Comparison of ENCODE assay signal across 24 cellular contexts in the genomic region with DNA sequence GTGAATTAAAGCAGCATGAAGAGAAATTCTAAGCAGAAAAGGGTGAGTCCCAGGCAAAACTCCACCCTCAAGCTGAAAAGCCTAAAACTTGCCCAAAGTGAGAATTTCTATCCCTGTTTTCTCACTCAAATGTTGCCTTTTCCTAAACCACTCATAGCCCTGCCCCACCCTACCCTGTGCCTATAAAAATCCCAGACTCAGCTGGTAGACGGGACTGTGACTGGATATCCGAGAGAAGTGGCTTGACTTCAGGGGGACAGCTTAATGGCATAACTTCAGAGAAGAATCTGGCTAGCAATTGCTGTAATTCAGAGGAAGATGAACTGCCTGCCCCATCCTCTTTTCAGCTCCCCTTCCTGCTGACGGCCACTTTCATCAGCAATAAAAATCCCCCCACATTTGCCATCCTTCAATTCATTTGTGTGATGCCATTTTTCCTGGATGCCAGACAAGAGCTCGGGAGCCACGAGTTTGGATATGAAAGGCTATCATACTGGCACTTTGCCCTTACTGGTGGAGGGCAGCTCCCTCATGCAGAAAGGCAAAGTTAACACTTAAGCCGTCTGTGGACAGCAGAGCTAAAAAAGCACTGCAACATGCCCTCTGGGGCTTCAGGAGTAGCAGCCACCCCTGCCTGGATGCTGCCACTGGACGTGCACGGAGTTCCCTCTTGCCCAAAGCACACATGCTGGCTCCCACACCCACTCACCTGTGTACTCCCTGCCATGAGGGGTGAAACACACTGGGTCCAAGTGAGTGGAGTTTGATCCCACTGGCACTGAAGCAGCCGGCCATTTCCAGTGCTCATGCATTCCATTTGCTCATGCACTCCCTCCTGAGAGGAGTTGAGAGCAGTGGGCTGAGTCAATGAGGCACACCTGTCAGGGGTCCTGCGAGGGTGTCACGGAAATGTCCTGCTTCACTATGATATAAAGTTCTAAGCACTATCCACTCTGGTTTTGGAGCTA.
"Had no signal": no experiment of that assay in that cellular context is flagged by ENCODE, and none has a peak within 500 bp of the region (broad histone marks: within the 10 kb centered on the region; RNA-seq: fewer than 3 reads in every experiment).

No MANE protein-coding gene starts in this region.

- H3K27me3 ChIP-seq: colonic mucosa, dorsolateral prefrontal cortex, gastroesophageal sphincter, spleen, upper lobe of left lung had no signal

- H3K4me1 Mint-ChIP-seq: activated T-helper 17 cell treated with anti-CD3 and anti-CD28 coated beads, Interleukin-2, amount 50 U/mL, for 72 hours; brain; memory B cell had no signal

- H3K4me3 ChIP-seq: colonic mucosa, dorsolateral prefrontal cortex, gastroesophageal sphincter, spleen, thoracic aorta, upper lobe of left lung had no signal

- DNase-seq: activated CD8-positive, alpha-beta memory T cell treated with anti-CD3 and anti-CD28 coated beads for 24 hours; activated CD8-positive, alpha-beta memory T cell treated with anti-CD3 and anti-CD28 coated beads, Interleukin-2, amount 50 U/mL, for 4 hours; activated T-cell treated with anti-CD3 and anti-CD28 coated beads, Interleukin-2, amount 50 U/mL, for 24 hours; aorta; central memory CD4-positive, alpha-beta T cell; colonic mucosa; dorsolateral prefrontal cortex; effector memory CD8-positive, alpha-beta T cell; occipital lobe; retina; spleen; stimulated activated CD4-positive, alpha-beta T cell treated with anti-CD3 and anti-CD28 coated beads, Interleukin-4, amount 100 ng/mL, for 1 hour; stimulated activated naive CD4-positive, alpha-beta T cell; T1000 had no signal

- H3K9me3 ChIP-seq: colonic mucosa, gastroesophageal sphincter, thoracic aorta, upper lobe of left lung had no signal

- H3K36me3 Mint-ChIP-seq: activated naive CD4-positive, alpha-beta T cell treated with anti-CD3 and anti-CD28 coated beads, Interleukin-2, amount 50 U/mL, for 72 hours; brain; memory B cell; natural killer cell treated with Interleukin-12 subunit alpha and Interleukin-12 subunit beta and Interleukin-15 and Interleukin-18, amount 100 ng/mL, for 72 hours had no signal

- H3K27ac Mint-ChIP-seq: activated naive CD4-positive, alpha-beta T cell treated with anti-CD3 and anti-CD28 coated beads, Interleukin-2, amount 50 U/mL, for 72 hours; activated T-cell treated with anti-CD3 and anti-CD28 coated beads, Interleukin-2, amount 50 U/mL, for 24 hours; activated T-helper 17 cell treated with anti-CD3 and anti-CD28 coated beads, Interleukin-2, amount 50 U/mL, for 72 hours; brain; effector memory CD8-positive, alpha-beta T cell; memory B cell; natural killer cell treated with Interleukin-12 subunit alpha and Interleukin-12 subunit beta and Interleukin-15 and Interleukin-18, amount 100 ng/mL, for 72 hours; T-helper 1 cell treated with Interleukin-12 subunit alpha and Interleukin-12 subunit beta and Interleukin-4 antibody, amounts not matched to agents 30 μg/mL and 1 μg/mL, for 36 hours; WTC11 had no signal

- H3K27ac ChIP-seq: colonic mucosa, dorsolateral prefrontal cortex, gastroesophageal sphincter, spleen, thoracic aorta, upper lobe of left lung had no signal

- H3K9me3 Mint-ChIP-seq: brain; memory B cell; T-helper 1 cell treated with Interleukin-12 subunit alpha and Interleukin-12 subunit beta and Interleukin-4 antibody, amounts not matched to agents 30 μg/mL and 1 μg/mL, for 36 hours; WTC11 had no signal

- H3K27me3 Mint-ChIP-seq: activated T-cell treated with anti-CD3 and anti-CD28 coated beads, Interleukin-2, amount 50 U/mL, for 24 hours; activated T-helper 17 cell treated with anti-CD3 and anti-CD28 coated beads, Interleukin-2, amount 50 U/mL, for 72 hours; brain; effector memory CD8-positive, alpha-beta T cell; memory B cell; natural killer cell treated with Interleukin-12 subunit alpha and Interleukin-12 subunit beta and Interleukin-15 and Interleukin-18, amount 100 ng/mL, for 72 hours had no signal

- H3K4me1 ChIP-seq: colonic mucosa, gastroesophageal sphincter, spleen, upper lobe of left lung had no signal

- H3K4me3 Mint-ChIP-seq: activated T-cell treated with anti-CD3 and anti-CD28 coated beads, Interleukin-2, amount 50 U/mL, for 24 hours; activated T-helper 17 cell treated with anti-CD3 and anti-CD28 coated beads, Interleukin-2, amount 50 U/mL, for 72 hours; brain; effector memory CD8-positive, alpha-beta T cell; memory B cell; natural killer cell treated with Interleukin-12 subunit alpha and Interleukin-12 subunit beta and Interleukin-15 and Interleukin-18, amount 100 ng/mL, for 72 hours; T-helper 1 cell treated with Interleukin-12 subunit alpha and Interleukin-12 subunit beta and Interleukin-4 antibody, amounts not matched to agents 30 μg/mL and 1 μg/mL, for 36 hours; WTC11 had no signal

- ATAC-seq: activated naive CD4-positive, alpha-beta T cell treated with anti-CD3 and anti-CD28 coated beads, Interleukin-2, amount 50 U/mL, for 72 hours; activated T-helper 17 cell treated with anti-CD3 and anti-CD28 coated beads, Interleukin-2, amount 50 U/mL, for 72 hours; effector memory CD8-positive, alpha-beta T cell; gastroesophageal sphincter; natural killer cell treated with Interleukin-12 subunit alpha and Interleukin-12 subunit beta and Interleukin-15 and Interleukin-18, amount 100 ng/mL, for 72 hours; WTC11 had no signal

- H3K36me3 ChIP-seq: colonic mucosa, gastroesophageal sphincter, spleen, thoracic aorta, upper lobe of left lung had no signal
